ENCODE assay signal across 12 cellular contexts in the genomic region with DNA sequence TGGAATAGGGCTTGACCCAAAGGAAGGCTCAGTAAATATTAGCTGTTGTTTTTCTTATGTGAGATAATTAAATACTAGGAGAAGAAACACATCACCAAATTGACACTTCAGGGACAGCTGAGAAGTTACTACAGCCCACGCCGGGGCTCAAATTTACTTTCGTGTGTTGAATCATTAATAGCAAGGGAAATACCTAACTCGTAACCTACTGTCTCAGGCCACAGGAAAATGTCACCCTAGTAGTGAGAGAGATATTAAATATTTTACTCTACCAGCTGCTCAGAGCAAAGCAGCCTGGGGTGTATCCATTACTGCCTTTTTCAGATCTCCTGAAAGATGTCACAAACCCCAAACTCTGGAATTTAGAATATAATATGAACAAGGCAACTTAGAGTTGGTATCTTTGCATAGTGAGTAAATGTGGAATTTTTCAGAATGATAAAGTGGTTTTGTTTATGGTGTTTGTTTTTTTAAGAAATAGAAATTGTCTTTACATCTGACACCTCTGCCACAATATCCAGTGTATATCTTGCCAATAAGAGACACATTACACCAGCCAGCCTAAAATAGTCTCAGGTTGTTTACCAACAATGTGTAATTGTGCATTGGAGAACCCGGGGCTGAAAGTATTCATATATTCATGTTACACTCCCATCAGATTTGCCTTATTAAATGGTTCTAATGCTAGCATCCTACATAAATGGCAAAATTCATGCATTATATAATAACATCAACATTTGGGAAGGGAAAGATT. TPM values are rescaled to one million over a fixed set of nuclear protein-coding genes. Genes with fewer than 3 reads are reported as not detected.
DNase-seq lines count a peak whose midpoint lies in the region; ATAC-seq, FAIRE-seq and TF ChIP-seq lines count a peak whose summit lies in the region.
"Had no signal": no experiment of that assay in that cellular context is flagged by ENCODE, and none has a peak within 500 bp of the region (broad histone marks: within the 10 kb centered on the region; RNA-seq: fewer than 3 reads in every experiment).

No MANE protein-coding gene starts in this region.

- H3K27me3 ChIP-seq in pancreas (no peaks in the 10 kb centered on the region), upper lobe of right lung (no peaks in the 10 kb centered on the region)

- H3K4me3 ChIP-seq in pancreas: no peak overlapping the region
- no peak overlapping the region for H3K4me3 ChIP-seq in upper lobe of right lung
- H3K4me3 ChIP-seq: skin epidermis had no signal

- peak overlapping the region in 1 of 4 donors; percentile 6 for H3K27ac ChIP-seq in pancreas
- no peak overlapping the region for H3K27ac ChIP-seq in upper lobe of right lung
- H3K27ac ChIP-seq: skin epidermis had no signal

- H3K36me3 ChIP-seq in pancreas (peaks cover 0 to under 1% (median 0%) of the 10 kb centered on the region in 3 donors), upper lobe of right lung (no peaks in the 10 kb centered on the region)

- DNase-seq in pancreas (no peak), sciatic nerve (ENCODE audit: low spot score) (no peak), NCI-H345 (lab: John Stamatoyannopoulos, UW) (no peak), GM10266 (ENCODE audit: extremely low spot score) (no peak), upper lobe of right lung (no peak)
- DNase-seq: T-helper 17 cell had no signal

- 26 to 30% methylated on average over 5 of the region's 5 CpGs for WGBS in pancreas, 2 donors

- peak; percentile 97 for ATAC-seq in GM19025 (IDR thresholded peaks at IDR 0.05; ENCODE audit: low read depth, unreplicated experiment)
- peak; percentile 94 for ATAC-seq in GM21825 (IDR thresholded peaks at IDR 0.05; ENCODE audit: unreplicated experiment)
- ATAC-seq in HG03378 (IDR thresholded peaks at IDR 0.05; ENCODE audit: unreplicated experiment): peak; percentile 96
- peak in 3 of 4 donors; percentile 20 to 51 (median 32) for ATAC-seq in pancreas
- ATAC-seq in sciatic nerve: no peak
- no peak for ATAC-seq in upper lobe of right lung
- ATAC-seq: T-helper 17 cell had no signal

- intact Hi-C loops in pancreas (cut with DNase I): no loop called here
- intact Hi-C loops in sciatic nerve (cut with DNase I): no loop called here
- intact Hi-C loops in upper lobe of right lung (cut with DNase I): no loop called here

- no peak for TF ChIP-seq CTCF in pancreas (IDR thresholded peaks at IDR 0.05)
- no peak for TF ChIP-seq CTCF in GM10266 (IDR thresholded peaks at IDR 0.05; ENCODE audit: control insufficient read depth, insufficient read depth, low read depth, missing control alignments)
- no peak for TF ChIP-seq CTCF in upper lobe of right lung (IDR thresholded peaks at IDR 0.05)

- no peak for FAIRE-seq in pancreas (lab: Jason Lieb, UNC)
- FAIRE-seq: astrocyte had no signal

- H3K4me1 ChIP-seq in pancreas: peaks cover 23 to 53% (median 34%) of the 10 kb centered on the region in 3 donors
- H3K4me1 ChIP-seq in upper lobe of right lung: no peaks in the 10 kb centered on the region

- no peaks in the 10 kb centered on the region for H3K9me3 ChIP-seq in pancreas
- H3K9me3 ChIP-seq in upper lobe of right lung: no peaks in the 10 kb centered on the region

RNA-seq across cellular contexts. Expression of a gene that starts 48.4 kb away (rescaled TPM):
- total RNA-seq in pancreas (10 to 100 TPM; 32.2 to 44.8 (median 38.8) TPM), sciatic nerve (10.5 TPM), upper lobe of right lung (30.7 TPM)
- 10 to 100 TPM in 1 of 2 donors, 1 to 10 TPM in 1; 8.0 to 10.2 TPM for polyA plus RNA-seq in pancreas
- total RNA-seq: mononuclear cell, T-helper 17 cell had no signal

Comparison
In these comparisons a context has a peak if more than half of its experiments do, and no peak if none do; other contexts are left out.
1. ATAC-seq: peak in GM19025 (single experiment), GM21825 (single experiment), HG03378 (single experiment) and pancreas (3 of 4); none in sciatic nerve (single experiment) and upper lobe of right lung (single experiment).